ENCODE assay signal across 28 cellular contexts in the genomic region with DNA sequence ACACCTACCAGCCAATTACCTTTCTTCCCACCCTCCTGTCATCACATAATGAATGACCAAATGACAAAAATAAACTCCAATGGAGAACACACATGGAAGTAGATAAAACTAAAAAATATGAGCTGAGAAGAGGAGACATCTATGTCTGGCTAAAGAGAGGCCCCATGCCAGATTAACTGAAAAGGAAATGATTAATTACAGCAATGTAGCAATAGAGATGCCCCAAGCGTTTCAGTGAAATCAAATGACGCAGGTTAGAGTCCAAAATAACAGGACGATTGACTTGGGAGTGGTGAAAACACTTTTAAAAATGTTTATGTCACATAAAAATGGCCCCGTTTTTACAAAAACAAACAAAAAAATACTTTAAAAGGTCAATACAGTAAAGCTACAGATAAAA. TPM values are rescaled to one million over a fixed set of nuclear protein-coding genes. Genes with fewer than 3 reads are reported as not detected.
DNase-seq lines count a peak whose midpoint lies in the region; ATAC-seq and TF ChIP-seq lines count a peak whose summit lies in the region.
"Had no signal": no experiment of that assay in that cellular context is flagged by ENCODE, and none has a peak within 500 bp of the region (broad histone marks: within the 10 kb centered on the region; RNA-seq: fewer than 3 reads in every experiment).

No MANE protein-coding gene starts in this region.

- WGBS in gastroesophageal sphincter (ENCODE audit: low coverage in 1 of 2), 2 donors = 44 to 49% methylated on average over 4 of the region's 4 CpGs

- no peak overlapping the region for H2AFZ ChIP-seq in ACC112 (ENCODE audit: low read length, unreplicated experiment)
- H2AFZ ChIP-seq: PC-9 had no signal

- DNase-seq in ELR (ENCODE audit: low read depth) (peak; percentile 76), SK-MEL-5 (ENCODE audit: low read depth, low spot score) (peak; percentile 82), fibroblast of the aortic adventitia (ENCODE audit: low read depth) (peak; percentile 30), HT-29 (ENCODE audit: low spot score) (no peak), left lobe of liver (ENCODE audit: low spot score) (no peak)
- DNase-seq: activated CD4-positive, alpha-beta T cell treated with anti-CD3 and anti-CD28 coated beads, Interleukin-2, amount 10 ng/mL, durations not matched to agents 24 days and 14 days; activated T-cell treated with anti-CD3 and anti-CD28 coated beads, Interleukin-2, amount 50 U/mL, for 24 hours; CD4-positive, alpha-beta memory T cell; DMS 273 treated with DMSO at 0.1 percent for 48 hours; H7; MG63; naive thymus-derived CD8-positive, alpha-beta T cell; NCI-H1417; NCI-H2081 treated with DMSO at 0.1 percent for 48 hours; nucleus accumbens; PC-9; SHP77 treated with DMSO at 0.1 percent for 48 hours; stimulated activated naive CD4-positive, alpha-beta T cell; T1000; upper lobe of right lung had no signal

- H3K27me3 ChIP-seq in ACC112 (ENCODE audit: insufficient read depth, low read length) = no peaks in the 10 kb centered on the region
- H3K27me3 ChIP-seq in gastroesophageal sphincter = no peaks in the 10 kb centered on the region
- H3K27me3 ChIP-seq: MG63, suprapubic skin, upper lobe of right lung had no signal

- H3K27ac ChIP-seq in ACC112 (ENCODE audit: low read depth, low read length) (peak overlapping the region; percentile 50; the same call in 1 of the 2 replicates), gastroesophageal sphincter (no peak overlapping the region)
- H3K27ac ChIP-seq: PC-9, suprapubic skin, upper lobe of right lung had no signal

- H3K4me1 ChIP-seq in ACC112 (ENCODE audit: control insufficient read depth, insufficient read depth, low read length, unreplicated experiment) = peaks cover 5% of the 10 kb centered on the region
- H3K4me1 ChIP-seq in gastroesophageal sphincter = no peaks in the 10 kb centered on the region
- H3K4me1 ChIP-seq: suprapubic skin, upper lobe of right lung had no signal

- in situ Hi-C loops in SK-MEL-5 (cut with HindIII; ENCODE audit: low pct_unique_long_range_greater_than_20kb, low sequenced_read_pairs) = no loop called here

- TF ChIP-seq POLR2A in gastroesophageal sphincter (IDR thresholded peaks at IDR 0.05) = no peak

- no peak for TF ChIP-seq EP300 in gastroesophageal sphincter (IDR thresholded peaks at IDR 0.05)

- H3K4me3 ChIP-seq in ACC112 (ENCODE audit: low read depth, low read length) (no peak overlapping the region), fibroblast of the aortic adventitia (ENCODE audit: low read depth, low read length) (no peak overlapping the region), gastroesophageal sphincter (no peak overlapping the region)
- H3K4me3 ChIP-seq: K562, MG63, PC-9, suprapubic skin, upper lobe of right lung had no signal

- H3K36me3 ChIP-seq in ACC112 (ENCODE audit: insufficient read depth, low read length) (no peaks in the 10 kb centered on the region), gastroesophageal sphincter (no peaks in the 10 kb centered on the region)
- H3K36me3 ChIP-seq: MG63, suprapubic skin, upper lobe of right lung had no signal

- TF ChIP-seq CTCF in fibroblast of the aortic adventitia (IDR thresholded peaks at IDR 0.05; ENCODE audit: insufficient read depth, low read length) (no peak), gastroesophageal sphincter (IDR thresholded peaks at IDR 0.05) (no peak)

- peaks cover 0 to 4% (median 0%) of the 10 kb centered on the region in 3 donors for H3K9me3 ChIP-seq in gastroesophageal sphincter
- H3K9me3 ChIP-seq: MG63, suprapubic skin, upper lobe of right lung had no signal

- H3K79me2 ChIP-seq in ACC112 (ENCODE audit: control insufficient read depth, insufficient read depth, low read length, unreplicated experiment) = no peaks in the 10 kb centered on the region

- ATAC-seq in HG02981 (IDR thresholded peaks at IDR 0.05; ENCODE audit: unreplicated experiment) = no peak
- no peak for ATAC-seq in gastroesophageal sphincter
- ATAC-seq in left lobe of liver = no peak
- ATAC-seq: K562; naive thymus-derived CD8-positive, alpha-beta T cell; upper lobe of right lung had no signal

RNA-seq across cellular contexts. Expression of a gene that starts 59.6 kb away (rescaled TPM):
- total RNA-seq in SK-MEL-5 (2014; rRNA removed; shearing (Covaris generic)) = 10.9 and 13.6 TPM in 2 replicates
- 7.5 and 11.0 TPM in 2 replicates for polyA plus RNA-seq in SK-MEL-5 (2015; cell fraction: cytosol; rRNA removed)
- polyA plus RNA-seq in SK-MEL-5 (2015; cell fraction: nucleus; rRNA removed) = 3.0 and 9.2 TPM in 2 replicates
- total RNA-seq in fibroblast of the aortic adventitia (ENCODE audit: low replicate concordance) = 0.45 and 1.5 TPM in 2 replicates
- not detected in 2 replicates for total RNA-seq in HT-29 (2014; rRNA removed; shearing (Covaris generic))
- total RNA-seq in gastroesophageal sphincter = 1 to 10 TPM in 1 of 4 donors, under 1 TPM in 2, not detected in 1; 0.62 to 1.6 (median 0.92) TPM
- not detected for total RNA-seq in left lobe of liver
- total RNA-seq: activated CD4-positive, alpha-beta T cell treated with anti-CD3 and anti-CD28 coated beads, Interleukin-2, amount 10 ng/mL, durations not matched to agents 24 days and 14 days; activated CD8-positive, alpha-beta memory T cell treated with anti-CD3 and anti-CD28 coated beads for 36 hours; CD4-positive, alpha-beta memory T cell; epithelial cell of proximal tubule; G401; K562; naive thymus-derived CD8-positive, alpha-beta T cell; PC-9; upper lobe of right lung had no signal
- polyA plus RNA-seq: CD4-positive, alpha-beta memory T cell; K562; naive thymus-derived CD8-positive, alpha-beta T cell had no signal

Comparison
In these comparisons a context has a peak if more than half of its experiments do, and no peak if none do; other contexts are left out.
1. DNase-seq: peak in ELR (single experiment), SK-MEL-5 (single experiment) and fibroblast of the aortic adventitia (single experiment); none in HT-29 (single experiment) and left lobe of liver (single experiment).